8 cellular contexts compared by ENCODE assay signal in the genomic region with DNA sequence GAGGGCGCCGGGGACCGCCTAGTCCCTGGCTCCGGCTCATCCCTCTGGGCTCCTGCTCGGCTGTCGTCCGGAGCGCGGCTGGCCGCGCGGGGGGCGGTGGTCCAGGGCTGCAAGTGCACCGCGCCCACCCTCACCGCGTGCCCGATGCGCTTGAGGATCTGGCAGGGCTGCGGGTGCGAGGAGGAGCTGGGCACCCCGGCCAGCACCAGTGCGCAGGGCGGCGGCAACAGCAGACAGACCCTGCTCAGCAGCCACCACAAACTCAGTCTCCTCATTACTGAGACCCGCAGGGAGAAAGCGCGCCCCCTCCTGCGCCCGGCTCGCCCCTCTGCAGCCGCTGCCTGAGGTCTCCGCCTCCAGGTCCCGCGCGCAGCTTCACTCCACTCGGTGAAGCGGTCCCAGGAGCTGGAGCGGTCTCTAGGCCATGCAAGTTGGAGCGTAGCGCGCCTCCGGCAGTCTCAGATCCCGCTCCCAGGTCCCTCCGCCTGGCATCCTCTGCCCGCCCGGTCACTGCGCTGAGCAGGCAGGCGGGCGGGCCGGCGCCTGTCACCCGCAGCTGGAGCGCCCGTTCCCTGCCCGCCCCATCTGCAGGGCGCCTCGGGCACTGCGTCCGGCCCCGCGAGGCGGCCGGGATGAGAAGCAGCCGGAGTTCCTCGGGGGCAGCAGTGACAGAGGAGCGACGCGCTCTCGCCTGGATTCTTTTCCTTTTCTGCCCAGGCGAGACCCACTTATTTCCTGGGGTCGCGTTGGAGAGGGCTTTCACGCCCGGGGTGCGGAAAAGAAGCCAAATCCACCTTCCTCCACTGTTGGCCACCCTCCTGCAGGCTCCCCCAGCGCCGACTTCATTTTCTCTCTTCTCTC. TPM values are rescaled to one million over a fixed set of nuclear protein-coding genes. Genes with fewer than 3 reads are reported as not detected.
DNase-seq lines count a peak whose midpoint lies in the region; ATAC-seq and TF ChIP-seq lines count a peak whose summit lies in the region.

No MANE protein-coding gene starts in this region.

- H3K9ac ChIP-seq in HUES6 (ENCODE audit: low read length), result no peak overlapping the region
- H3K9ac ChIP-seq in colonic mucosa (ENCODE audit: low read depth in 2 of 2, low read length in 2 of 2), result peak overlapping the region in 1 of 2 donors; percentile 41
- H3K9ac ChIP-seq in muscle layer of colon (ENCODE audit: low read length), result no peak overlapping the region

- no peaks in the 10 kb centered on the region for H3K9me3 ChIP-seq in A673 (ENCODE audit: low read depth, low read length, poor library complexity, severe bottlenecking)
- H3K9me3 ChIP-seq in HUES6 (ENCODE audit: control insufficient read depth, insufficient read depth, low read depth, low read length), result no peaks in the 10 kb centered on the region
- no peaks in the 10 kb centered on the region for H3K9me3 ChIP-seq in colonic mucosa
- H3K9me3 ChIP-seq in muscle layer of colon (ENCODE audit: low read length), result no peaks in the 10 kb centered on the region

- DNase-seq in A673 (ENCODE audit: low spot score), result peak; percentile 7
- DNase-seq in colonic mucosa, result no peak
- DNase-seq in HuH-7.5 (ENCODE audit: low spot score), result no peak
- DNase-seq in dedifferentiated amniotic fluid mesenchymal stem cell (ENCODE audit: extremely low spot score), result no peak
- no peak for DNase-seq in cerebellar nuclear complex (lab: John Stamatoyannopoulos, UW)

- POLR2A ChIA-PET in A673 (lab: Charles Lee; ENCODE audit: low non-redundant PET), result no interaction called here

- intact Hi-C loops in A673 (cut with micrococcal nuclease; ENCODE audit: unreplicated experiment) (no loop called here), colonic mucosa (cut with DNase I) (no loop called here)

- CTCF ChIA-PET in A673 (lab: Charles Lee), result no interaction called here

- no TSS peak for BruUV-seq in A673 (replicated peaks; lab: Mats Ljungman, UMichigan)

- no peak overlapping the region for H3K27ac ChIP-seq in A673 (ENCODE audit: low read depth, low read length, poor library complexity, severe bottlenecking)
- no peak overlapping the region for H3K27ac ChIP-seq in HUES6 (ENCODE audit: low read depth, low read length)
- H3K27ac ChIP-seq in colonic mucosa, result no peak overlapping the region
- no peak overlapping the region for H3K27ac ChIP-seq in muscle layer of colon (ENCODE audit: low read depth, low read length)

- H3K4me3 ChIP-seq in A673 (ENCODE audit: low read depth, low read length, poor library complexity, severe bottlenecking) (no peak overlapping the region), HUES6 (ENCODE audit: low read depth, low read length) (peak overlapping the region; percentile 73), colonic mucosa (peak overlapping the region; percentile 40), muscle layer of colon (ENCODE audit: low read depth in 1 of 2, low read length in 2 of 2) (peak overlapping the region; percentile 41 to 62)

- H3K36me3 ChIP-seq in A673 (ENCODE audit: insufficient read depth, low read length, poor library complexity, severe bottlenecking) (no peaks in the 10 kb centered on the region), HUES6 (ENCODE audit: control insufficient read depth, insufficient read depth, low read length) (no peaks in the 10 kb centered on the region), colonic mucosa (no peaks in the 10 kb centered on the region), muscle layer of colon (ENCODE audit: insufficient read depth, low read length) (no peaks in the 10 kb centered on the region)

- TF ChIP-seq CTCF in A673 (conservative IDR thresholded peaks at IDR 0.05; ENCODE audit: low read depth, low read length) (no peak), colonic mucosa (IDR thresholded peaks at IDR 0.05) (no peak)

- H3K4me1 ChIP-seq in A673 (ENCODE audit: insufficient read depth, low read length, poor library complexity, severe bottlenecking) (no peaks in the 10 kb centered on the region), HUES6 (ENCODE audit: control insufficient read depth, insufficient read depth, low read length) (peaks cover 16% of the 10 kb centered on the region), colonic mucosa (peaks cover 6% of the 10 kb centered on the region), muscle layer of colon (ENCODE audit: insufficient read depth, low read length) (peaks cover 8% of the 10 kb centered on the region)

- no peak for ATAC-seq in HG02678 (IDR thresholded peaks at IDR 0.05; ENCODE audit: unreplicated experiment)

- H3K27me3 ChIP-seq in A673 (replicated peaks; ENCODE audit: insufficient read depth, low read depth, low read length, poor library complexity) (peaks cover 88% of the 10 kb centered on the region), HUES6 (ENCODE audit: control insufficient read depth, insufficient read depth, low read length) (peaks cover 90% of the 10 kb centered on the region), colonic mucosa (peaks cover 35% of the 10 kb centered on the region), muscle layer of colon (ENCODE audit: control insufficient read depth in 1 of 2, insufficient read depth in 2 of 2, low read length in 2 of 2) (peaks cover 18 to 24% of the 10 kb centered on the region in 2 donors)

RNA-seq across cellular contexts. Expression of a gene that starts 0.5 kb away (rescaled TPM):
- total RNA-seq in A673 (2021) (not detected in 2 replicates), colonic mucosa (under 1 TPM; 0.12 to 0.45 TPM)
